Comparison of ENCODE assay signal across 34 cellular contexts in genomic region chr16:60914334-60914733, GRCh38.
DNase-seq lines count a peak whose midpoint lies in the region; ATAC-seq, FAIRE-seq and TF ChIP-seq lines count a peak whose summit lies in the region.
"Had no signal": no experiment of that assay in that cellular context is flagged by ENCODE, and none has a peak within 500 bp of the region (broad histone marks: within the 10 kb centered on the region; RNA-seq: fewer than 3 reads in every experiment).

No MANE protein-coding gene starts in this region.

- H4K91ac ChIP-seq in IMR-90 (ENCODE audit: insufficient read depth, low read depth, low read length): no peak overlapping the region

- H2BK5ac ChIP-seq in IMR-90 (ENCODE audit: low read depth, low read length, poor library complexity, severe bottlenecking): no peak overlapping the region

- H3K18ac ChIP-seq in IMR-90 (ENCODE audit: low read depth, low read length): no peak overlapping the region

- H4K8ac ChIP-seq in IMR-90 (ENCODE audit: low read depth in 2 of 2, low read length in 2 of 2): no peak overlapping the region

- H3K4me1 ChIP-seq in HepG2 (ENCODE audit: insufficient read depth, low read length): no peaks in the 10 kb centered on the region
- H3K4me1 ChIP-seq in right lobe of liver: no peaks in the 10 kb centered on the region
- H3K4me1 ChIP-seq in IMR-90 (ENCODE audit: control insufficient read depth, insufficient read depth, low read length): no peaks in the 10 kb centered on the region
- no peaks in the 10 kb centered on the region for H3K4me1 ChIP-seq in pancreas
- H3K4me1 ChIP-seq in testis: no peaks in the 10 kb centered on the region
- H3K4me1 ChIP-seq in esophagus squamous epithelium: no peaks in the 10 kb centered on the region
- H3K4me1 ChIP-seq: A549; BE2C; BLaER1; BLaER1 treated with 17β-estradiol and CSF1 and Interleukin-3, amounts not matched to agents 10 nM and 100 nM; Caco-2 had no signal

- H3K56ac ChIP-seq in IMR-90 (ENCODE audit: extremely low read depth, insufficient read depth, low read length): no peak overlapping the region

- H3K9me1 ChIP-seq in IMR-90 (ENCODE audit: insufficient read depth, low read length): no peaks in the 10 kb centered on the region

- H3K4me3 ChIP-seq in HepG2 (replicated peaks in 1 of 3; ENCODE audit: insufficient read depth in 1 of 3, low read depth in 2 of 3, low read length in 3 of 3) (no peak overlapping the region), right lobe of liver (no peak overlapping the region), IMR-90 (ENCODE audit: insufficient read depth, low read depth, low read length) (no peak overlapping the region), SK-N-MC (peak overlapping the region; percentile 38; the same call in 1 of the 2 replicates), pancreas (no peak overlapping the region), testis (no peak overlapping the region), esophagus squamous epithelium (no peak overlapping the region)
- H3K4me3 ChIP-seq: A549; BLaER1; BLaER1 treated with 17β-estradiol and CSF1 and Interleukin-3, amounts not matched to agents 10 nM and 100 nM had no signal

- no TSS peak for BruUV-seq in HepG2 (replicated peaks; lab: Mats Ljungman, UMichigan)
- no TSS peak for BruUV-seq in IMR-90 (replicated peaks; lab: Mats Ljungman, UMichigan)

- TF ChIP-seq RAD21 in HepG2 (CRISPR knock-in tag; IDR thresholded peaks at IDR 0.05) (no peak), IMR-90 (IDR thresholded peaks at IDR 0.05; ENCODE audit: low read length) (no peak)

- no peak overlapping the region for H2BK15ac ChIP-seq in IMR-90 (ENCODE audit: low read depth, low read length)

- DNase-seq in HepG2 (ENCODE audit: low spot score) (no peak), right lobe of liver (no peak), IMR-90 (no peak), SK-N-MC (ENCODE audit: low read depth, low spot score) (peak; percentile 26), pancreas (no peak), testis (no peak), T1000 (lab: John Stamatoyannopoulos, UW) (no peak), esophagus squamous epithelium (lab: John Stamatoyannopoulos, UW) (no peak)
- DNase-seq: 8988T; ACHN; AML-193; BE2C; C1 segment of cervical spinal cord; Caco-2; Calu3; CD4-positive, alpha-beta memory T cell; CD4-positive, alpha-beta T cell; CD4-positive, CD25-positive, alpha-beta regulatory T cell; CD8-positive, alpha-beta memory T cell; CD8-positive, alpha-beta T cell; COR-L47; DMS 273 treated with DMSO at 0.1 percent for 48 hours; DMS153; DMS53; DMS79; DMS79 treated with DMSO at 0.1 percent for 48 hours; DND-41; EL had no signal

- peaks cover 71% of the 10 kb centered on the region for H3K9me3 ChIP-seq in HepG2 (ENCODE audit: low read length)
- H3K9me3 ChIP-seq in right lobe of liver: no peaks in the 10 kb centered on the region
- peaks cover 2% of the 10 kb centered on the region for H3K9me3 ChIP-seq in IMR-90 (ENCODE audit: control insufficient read depth, insufficient read depth, low read length)
- H3K9me3 ChIP-seq in SK-N-MC (ENCODE audit: low read depth, low read length): no peaks in the 10 kb centered on the region
- no peaks in the 10 kb centered on the region for H3K9me3 ChIP-seq in pancreas
- no peaks in the 10 kb centered on the region for H3K9me3 ChIP-seq in testis
- H3K9me3 ChIP-seq in esophagus squamous epithelium: no peaks in the 10 kb centered on the region
- H3K9me3 ChIP-seq: A549; BE2C; BLaER1; BLaER1 treated with 17β-estradiol and CSF1 and Interleukin-3, amounts not matched to agents 10 nM and 100 nM had no signal

- TF ChIP-seq EP300 in HepG2 (IDR thresholded peaks at IDR 0.05; ENCODE audit: low read depth in 2 of 2, low read length in 2 of 2) (no peak), HepG2 (CRISPR knock-in tag; IDR thresholded peaks at IDR 0.05; ENCODE audit: borderline replicate concordance) (no peak)

- no peak overlapping the region for H2BK120ac ChIP-seq in IMR-90 (ENCODE audit: low read depth, low read length)

- no peak overlapping the region for H3K14ac ChIP-seq in IMR-90 (replicated peaks; ENCODE audit: low read depth, low read length)

- H4K20me1 ChIP-seq in HepG2 (ENCODE audit: insufficient read depth, low read length) (no peaks in the 10 kb centered on the region), IMR-90 (ENCODE audit: insufficient read depth, low read length) (no peaks in the 10 kb centered on the region)
- H4K20me1 ChIP-seq: BLaER1; BLaER1 treated with 17β-estradiol and CSF1 and Interleukin-3, amounts not matched to agents 10 nM and 100 nM had no signal

- intact Hi-C loops in HepG2 (cut with micrococcal nuclease; ENCODE audit: unreplicated experiment): no loop called here
- intact Hi-C loops in right lobe of liver (cut with DNase I): no loop called here
- intact Hi-C loops in IMR-90 (cut with micrococcal nuclease): no loop called here
- intact Hi-C loops in pancreas (cut with DNase I): no loop called here
- intact Hi-C loops in testis (cut with DNase I; ENCODE audit: low total_unique reads): no loop called here
- intact Hi-C loops in esophagus squamous epithelium (cut with DNase I): no loop called here

- no peak overlapping the region for H2AK9ac ChIP-seq in IMR-90 (replicated peaks; ENCODE audit: low read depth, low read length, poor library complexity)

- POLR2A ChIA-PET in HepG2 (lab: Yijun Ruan, JAX) (no interaction called here), IMR-90 (lab: Charles Lee; ENCODE audit: unreplicated experiment) (no interaction called here)

- no peak overlapping the region for H3K9ac ChIP-seq in HepG2 (ENCODE audit: insufficient read depth, low read depth, low read length)
- no peak overlapping the region for H3K9ac ChIP-seq in IMR-90 (ENCODE audit: low read depth, low read length)
- no peak overlapping the region for H3K9ac ChIP-seq in SK-N-MC (ENCODE audit: insufficient read length)
- H3K9ac ChIP-seq: BLaER1; BLaER1 treated with 17β-estradiol and CSF1 and Interleukin-3, amounts not matched to agents 10 nM and 100 nM had no signal

- H2AK5ac ChIP-seq in IMR-90 (ENCODE audit: low read depth, low read length): no peak overlapping the region

- H3K4me2 ChIP-seq in HepG2 (ENCODE audit: low read depth, low read length) (no peak overlapping the region), IMR-90 (ENCODE audit: low read depth, low read length) (no peak overlapping the region)
- H3K4me2 ChIP-seq: A549; BLaER1; BLaER1 treated with 17β-estradiol and CSF1 and Interleukin-3, amounts not matched to agents 10 nM and 100 nM had no signal

- no peak overlapping the region for H4K5ac ChIP-seq in IMR-90 (ENCODE audit: low read depth, low read length)

- no peak overlapping the region for H2BK20ac ChIP-seq in IMR-90 (ENCODE audit: low read depth, low read length)

- H3K79me1 ChIP-seq in IMR-90 (ENCODE audit: low read depth in 1 of 2, low read length in 2 of 2): no peaks in the 10 kb centered on the region

- H2AFZ ChIP-seq in HepG2 (ENCODE audit: low read length) (no peak overlapping the region), IMR-90 (replicated peaks; ENCODE audit: low read length, poor library complexity) (no peak overlapping the region)

- H3K27ac ChIP-seq in HepG2 (ENCODE audit: extremely low read length, insufficient read depth, low read length) (no peak overlapping the region), right lobe of liver (no peak overlapping the region), IMR-90 (ENCODE audit: insufficient read depth, low read length) (no peak overlapping the region), SK-N-MC (peak overlapping the region; percentile 31; the same call in 1 of the 2 replicates), pancreas (no peak overlapping the region), testis (no peak overlapping the region), esophagus squamous epithelium (no peak overlapping the region)
- H3K27ac ChIP-seq: 22Rv1; A549; BLaER1; BLaER1 treated with 17β-estradiol and CSF1 and Interleukin-3, amounts not matched to agents 10 nM and 100 nM; C4-2B had no signal

- no peaks in the 10 kb centered on the region for H3K79me2 ChIP-seq in HepG2 (ENCODE audit: insufficient read depth, low read length)

- in situ Hi-C loops in HepG2 (cut with HindIII; ENCODE audit: extremely low pct_ligation_motif_present, low pct_unique_long_range_greater_than_20kb): no loop called here
- in situ Hi-C loops in IMR-90 (cut with MboI; ENCODE audit: low sequenced_read_pairs): no loop called here

- H3K36me3 ChIP-seq in HepG2 (replicated peaks in 1 of 2; ENCODE audit: control insufficient read depth in 1 of 2, insufficient read depth in 2 of 2, low read length in 2 of 2) (no peaks in the 10 kb centered on the region), right lobe of liver (no peaks in the 10 kb centered on the region), IMR-90 (ENCODE audit: control insufficient read depth, insufficient read depth, low read length) (no peaks in the 10 kb centered on the region), SK-N-MC (ENCODE audit: insufficient read depth, low read length) (no peaks in the 10 kb centered on the region), pancreas (no peaks in the 10 kb centered on the region), testis (ENCODE audit: low read depth, missing control alignments) (no peaks in the 10 kb centered on the region), esophagus squamous epithelium (no peaks in the 10 kb centered on the region)
- H3K36me3 ChIP-seq: BE2C; BLaER1; BLaER1 treated with 17β-estradiol and CSF1 and Interleukin-3, amounts not matched to agents 10 nM and 100 nM had no signal

- 6% methylated on average over 3 of the region's 3 CpGs for WGBS in HepG2 (ENCODE audit: low lambda C conversion rate)
- WGBS in right lobe of liver (ENCODE audit: insufficient coverage, low coverage, low lambda C conversion rate, missing lambda C conversion rate): 71% methylated on average over 3 of the region's 3 CpGs
- no CpG with 5 or more reads among the region's 3 CpGs for WGBS in IMR-90 (ENCODE audit: extremely low coverage in 2 of 2, insufficient read length in 1 of 2), 2 experiments
- 56 to 69% methylated on average over 3 of the region's 3 CpGs for WGBS in pancreas, 2 donors
- WGBS in testis, 2 donors: 88 to 89% methylated on average over 3 of the region's 3 CpGs
- 68 to 71% methylated on average over 3 of the region's 3 CpGs for WGBS in esophagus squamous epithelium, 2 donors

- no peak for ATAC-seq in HepG2
- ATAC-seq in right lobe of liver: no peak
- ATAC-seq in IMR-90 (ENCODE audit: low read depth): no peak
- ATAC-seq in pancreas: no peak
- ATAC-seq: A549; CD8-positive, alpha-beta T cell had no signal

- no peak for TF ChIP-seq CTCF in HepG2 (CRISPR knock-in tag; IDR thresholded peaks at IDR 0.05)
- TF ChIP-seq CTCF in right lobe of liver (IDR thresholded peaks at IDR 0.05): no peak
- TF ChIP-seq CTCF in IMR-90 (conservative IDR thresholded peaks at IDR 0.05; ENCODE audit: low read depth, low read length): no peak
- no peak for TF ChIP-seq CTCF in pancreas (IDR thresholded peaks at IDR 0.05)
- TF ChIP-seq CTCF in testis (IDR thresholded peaks at IDR 0.05): no peak
- no peak for TF ChIP-seq CTCF in esophagus squamous epithelium (IDR thresholded peaks at IDR 0.05)

- TF ChIP-seq POLR2A in HepG2 (IDR thresholded peaks at IDR 0.05; ENCODE audit: insufficient read depth in 1 of 2, low read depth in 2 of 2, low read length in 2 of 2) (no peak), right lobe of liver (IDR thresholded peaks at IDR 0.05) (no peak), IMR-90 (IDR thresholded peaks at IDR 0.05; ENCODE audit: low read depth, low read length) (no peak), testis (IDR thresholded peaks at IDR 0.05) (no peak), esophagus squamous epithelium (IDR thresholded peaks at IDR 0.05) (no peak)

- no peak overlapping the region for H3K4ac ChIP-seq in IMR-90 (ENCODE audit: low read depth, low read length)

- dilution Hi-C loops in IMR-90 (cut with HindIII; ENCODE audit: low sequenced_read_pairs, unreplicated experiment): no loop called here

- CTCF ChIA-PET in HepG2 (lab: Yijun Ruan, JAX; ENCODE audit: low intra/inter-chr PET ratio, low total read pairs) (no interaction called here), IMR-90 (lab: Yijun Ruan, JAX) (no interaction called here)

- no peak for FAIRE-seq in HepG2 (lab: Jason Lieb, UNC)
- peak; percentile 26 for FAIRE-seq in pancreas (lab: Jason Lieb, UNC)
- FAIRE-seq: A549, D721Med had no signal

- no peak overlapping the region for H3K23ac ChIP-seq in IMR-90 (ENCODE audit: low read depth, low read length)

- H3K27me3 ChIP-seq in HepG2 (ENCODE audit: control insufficient read depth in 1 of 2, insufficient read depth in 2 of 2, low read length in 2 of 2) (no peaks in the 10 kb centered on the region), right lobe of liver (no peaks in the 10 kb centered on the region), IMR-90 (ENCODE audit: control insufficient read depth, insufficient read depth, low read length) (no peaks in the 10 kb centered on the region), pancreas (no peaks in the 10 kb centered on the region), testis (no peaks in the 10 kb centered on the region), esophagus squamous epithelium (no peaks in the 10 kb centered on the region)
- H3K27me3 ChIP-seq: BE2C; BLaER1; BLaER1 treated with 17β-estradiol and CSF1 and Interleukin-3, amounts not matched to agents 10 nM and 100 nM had no signal
